Comparison of ENCODE assay signal across 19 cellular contexts in genomic region chr6:167714166-167714565, GRCh38.
"Had no signal": no experiment of that assay in that cellular context is flagged by ENCODE, and none has a peak within 500 bp of the region (broad histone marks: within the 10 kb centered on the region; RNA-seq: fewer than 3 reads in every experiment).

No MANE protein-coding gene starts in this region.

- H3K36me3 Mint-ChIP-seq: natural killer cell treated with Interleukin-12 subunit alpha and Interleukin-12 subunit beta and Interleukin-15 and Interleukin-18, amount 100 ng/mL, for 72 hours; T-cell had no signal

- H3K27ac ChIP-seq: colonic mucosa, left ventricle myocardium inferior, thoracic aorta, upper lobe of left lung, WERI-Rb-1 had no signal

- H3K9me3 ChIP-seq: colonic mucosa, thoracic aorta, upper lobe of left lung had no signal

- H3K4me3 ChIP-seq: colonic mucosa, left ventricle myocardium inferior, thoracic aorta, upper lobe of left lung had no signal

- ATAC-seq: activated T-helper 17 cell treated with anti-CD3 and anti-CD28 coated beads, Interleukin-2, amount 50 U/mL, for 72 hours; natural killer cell treated with Interleukin-12 subunit alpha and Interleukin-12 subunit beta and Interleukin-15 and Interleukin-18, amount 100 ng/mL, for 72 hours; T-cell had no signal

- H3K4me1 Mint-ChIP-seq: activated T-helper 17 cell treated with anti-CD3 and anti-CD28 coated beads, Interleukin-2, amount 50 U/mL, for 72 hours had no signal

- H3K27me3 ChIP-seq: colonic mucosa, upper lobe of left lung had no signal

- H3K9me3 Mint-ChIP-seq: activated CD4-positive, alpha-beta T cell treated with anti-CD3 and anti-CD28 coated beads, Interleukin-2, amount 10 ng/mL, durations not matched to agents 7 days and 5 days; activated naive CD4-positive, alpha-beta T cell treated with anti-CD3 and anti-CD28 coated beads for 36 hours; activated T-helper 17 cell treated with anti-CD3 and anti-CD28 coated beads, Interleukin-2, amount 50 U/mL, for 72 hours; natural killer cell treated with Interleukin-12 subunit alpha and Interleukin-12 subunit beta and Interleukin-15 and Interleukin-18, amount 100 ng/mL, for 72 hours; T-helper 2 cell treated with Interferon-gamma antibody and Interleukin-4, amounts not matched to agents 5 μg/mL and 100 μg/mL, for 36 hours had no signal

- H3K4me3 Mint-ChIP-seq: activated CD4-positive, alpha-beta T cell treated with anti-CD3 and anti-CD28 coated beads, Interleukin-2, amount 10 ng/mL, durations not matched to agents 7 days and 5 days; activated naive CD4-positive, alpha-beta T cell treated with anti-CD3 and anti-CD28 coated beads for 36 hours; activated T-helper 17 cell treated with anti-CD3 and anti-CD28 coated beads, Interleukin-2, amount 50 U/mL, for 72 hours; natural killer cell treated with Interleukin-12 subunit alpha and Interleukin-12 subunit beta and Interleukin-15 and Interleukin-18, amount 100 ng/mL, for 72 hours; T-cell; T-helper 2 cell treated with Interferon-gamma antibody and Interleukin-4, amounts not matched to agents 5 μg/mL and 100 μg/mL, for 36 hours had no signal

- H3K27ac Mint-ChIP-seq: activated CD4-positive, alpha-beta T cell treated with anti-CD3 and anti-CD28 coated beads, Interleukin-2, amount 10 ng/mL, durations not matched to agents 7 days and 5 days; activated naive CD4-positive, alpha-beta T cell treated with anti-CD3 and anti-CD28 coated beads for 36 hours; activated T-helper 17 cell treated with anti-CD3 and anti-CD28 coated beads, Interleukin-2, amount 50 U/mL, for 72 hours; natural killer cell treated with Interleukin-12 subunit alpha and Interleukin-12 subunit beta and Interleukin-15 and Interleukin-18, amount 100 ng/mL, for 72 hours; T-cell; T-helper 2 cell treated with Interferon-gamma antibody and Interleukin-4, amounts not matched to agents 5 μg/mL and 100 μg/mL, for 36 hours had no signal

- H3K36me3 ChIP-seq: colonic mucosa, left ventricle myocardium inferior, spleen, thoracic aorta, upper lobe of left lung, WERI-Rb-1 had no signal

- DNase-seq: activated CD4-positive, alpha-beta T cell treated with anti-CD3 and anti-CD28 coated beads, Interleukin-2, amount 10 ng/mL, durations not matched to agents 7 days and 5 days; activated CD4-positive, CD25-positive, alpha-beta regulatory T cell treated with anti-CD3 and anti-CD28 coated beads, Interleukin-2, amount 50 U/mL, for 72 hours; activated naive CD4-positive, alpha-beta T cell treated with anti-CD3 and anti-CD28 coated beads for 36 hours; activated T-cell treated with anti-CD3 and anti-CD28 coated beads, Interleukin-2, amount 50 U/mL, for 1 hour; amygdala; colonic mucosa; left ventricle myocardium inferior; mammary epithelial cell; occipital lobe; stimulated activated CD4-positive, alpha-beta T cell treated with anti-CD3 and anti-CD28 coated beads, Interleukin-4, amount 100 ng/mL, for 1 hour; stimulated activated naive CD4-positive, alpha-beta T cell; upper lobe of left lung; WERI-Rb-1 had no signal
